Comparison of ENCODE assay signal across 20 cellular contexts in the genomic region with DNA sequence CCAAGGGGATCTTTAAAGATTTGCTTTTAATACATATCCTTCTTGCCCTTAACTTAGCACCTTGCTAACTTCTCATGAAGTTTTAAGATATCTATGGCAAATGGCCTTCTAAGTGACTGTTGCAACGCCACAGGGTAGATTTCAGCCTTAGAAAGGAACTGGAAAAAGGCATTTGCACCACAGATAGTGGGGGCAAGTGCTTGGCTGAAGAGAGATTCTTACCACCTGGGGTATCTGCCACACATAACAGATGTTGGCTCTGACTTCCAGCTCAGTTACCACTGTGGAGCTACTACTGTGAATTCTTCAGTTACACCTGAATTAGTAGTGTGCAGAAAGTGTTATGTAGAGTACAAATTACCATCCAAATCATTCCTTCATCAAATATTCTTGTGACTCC.
DNase-seq lines count a peak whose midpoint lies in the region; ATAC-seq, FAIRE-seq and TF ChIP-seq lines count a peak whose summit lies in the region.
"Had no signal": no experiment of that assay in that cellular context is flagged by ENCODE, and none has a peak within 500 bp of the region (broad histone marks: within the 10 kb centered on the region; RNA-seq: fewer than 3 reads in every experiment).

No MANE protein-coding gene starts in this region.

- H3K4me2 ChIP-seq in H1 (ENCODE audit: insufficient read depth in 1 of 2, low read depth in 2 of 2, low read length in 2 of 2) (peak overlapping the region; percentile 1 to 19; a peak in 2 of 4 replicates), mesendoderm (ENCODE audit: low read length) (no peak overlapping the region)
- H3K4me2 ChIP-seq: BLaER1 had no signal

- H3K36me3 ChIP-seq in HUES48 (ENCODE audit: control insufficient read depth, insufficient read depth, low read length) (no peaks in the 10 kb centered on the region), H1 (ENCODE audit: control insufficient read depth in 2 of 4, insufficient read depth in 4 of 4, low read length in 3 of 4) (no peaks in the 10 kb centered on the region), mesendoderm (ENCODE audit: control insufficient read depth, insufficient read depth, low read length) (no peaks in the 10 kb centered on the region)
- H3K36me3 ChIP-seq: BLaER1 had no signal

- H3K56ac ChIP-seq in H1 (replicated peaks; ENCODE audit: insufficient read length, low read depth, low read length) (no peak overlapping the region), mesendoderm (ENCODE audit: low read length) (no peak overlapping the region)

- H3K23ac ChIP-seq in H1 (ENCODE audit: insufficient read length) (no peak overlapping the region), mesendoderm (ENCODE audit: low read length) (no peak overlapping the region)

- H4K5ac ChIP-seq in H1 (ENCODE audit: insufficient read length, low read depth, low read length) (no peak overlapping the region), mesendoderm (ENCODE audit: low read length) (no peak overlapping the region)

- H2BK12ac ChIP-seq in H1 (ENCODE audit: low read depth, low read length) = no peak overlapping the region

- 53% methylated on average over 1 of the region's 1 CpG; no CpG with 5 or more reads in 1 of the 2 experiments for WGBS in H1 (ENCODE audit: extremely low coverage in 1 of 2, insufficient coverage in 1 of 2, insufficient read length in 1 of 2, insufficient replicate concordance in 2 of 2, low coverage in 1 of 2, low lambda C conversion rate in 2 of 2, missing lambda C conversion rate in 1 of 2), 2 experiments
- no CpG with 5 or more reads among the region's 1 CpG for WGBS in mesendoderm (ENCODE audit: extremely low coverage, insufficient coverage, low lambda C conversion rate)

- no peak for TF ChIP-seq EP300 in H1 (IDR thresholded peaks at IDR 0.05; ENCODE audit: borderline replicate concordance in 1 of 2, low read depth in 2 of 2, low read length in 2 of 2)

- no peak for TF ChIP-seq CTCF in H1 (IDR thresholded peaks at IDR 0.05; ENCODE audit: control extremely low read depth in 1 of 3, insufficient read depth in 1 of 3, low read depth in 1 of 3, low read length in 3 of 3)

- no peak overlapping the region for H2BK20ac ChIP-seq in H1 (ENCODE audit: low read length)

- H3K4me1 ChIP-seq in HUES48 (ENCODE audit: control insufficient read depth, insufficient read depth, low read length) (peaks cover 15% of the 10 kb centered on the region), H1 (replicated peaks in 1 of 4; ENCODE audit: control insufficient read depth in 3 of 4, insufficient read depth in 4 of 4, low read length in 3 of 4) (peaks cover 0 to 7% (median 3%) of the 10 kb centered on the region in 4 experiments; a peak in 2 of 7 replicates), mesendoderm (ENCODE audit: control insufficient read depth, low read depth, low read length) (no peaks in the 10 kb centered on the region)
- H3K4me1 ChIP-seq: Caco-2 had no signal

- H4K20me1 ChIP-seq in H1 (replicated peaks in 1 of 2; ENCODE audit: control insufficient read depth in 1 of 2, insufficient read depth in 2 of 2, low read length in 2 of 2) = no peaks in the 10 kb centered on the region
- H4K20me1 ChIP-seq: BLaER1 had no signal

- H3K9me3 ChIP-seq in HUES48 (ENCODE audit: control insufficient read depth, insufficient read depth, low read length) (no peaks in the 10 kb centered on the region), H1 (ENCODE audit: insufficient read depth in 2 of 2, low read depth in 1 of 2, low read length in 1 of 2) (no peaks in the 10 kb centered on the region)
- H3K9me3 ChIP-seq: BLaER1, Caco-2 had no signal

- no peak overlapping the region for H2AFZ ChIP-seq in H1 (ENCODE audit: low read length)

- TF ChIP-seq RAD21 in H1 (IDR thresholded peaks at IDR 0.05 in 1 of 2, conservative IDR thresholded peaks at IDR 0.05 in 1 of 2; ENCODE audit: low read depth in 2 of 2, low read length in 2 of 2) = no peak

- H3K18ac ChIP-seq in H1 (ENCODE audit: extremely low read depth, low read length) (no peak overlapping the region), mesendoderm (ENCODE audit: low read length) (no peak overlapping the region)

- H3K27me3 ChIP-seq in HUES48 (ENCODE audit: control insufficient read depth, insufficient read depth, low read length) = no peaks in the 10 kb centered on the region; the same call in 1 of the 2 replicates
- no peaks in the 10 kb centered on the region for H3K27me3 ChIP-seq in H1 (replicated peaks in 1 of 4; ENCODE audit: control insufficient read depth in 3 of 4, extremely low read depth in 1 of 4, insufficient read depth in 3 of 4, low read length in 3 of 4)
- no peaks in the 10 kb centered on the region for H3K27me3 ChIP-seq in mesendoderm (ENCODE audit: insufficient read depth, low read length, poor library complexity)
- H3K27me3 ChIP-seq: BLaER1 had no signal

- H3K14ac ChIP-seq in H1 (ENCODE audit: insufficient read length) = no peak overlapping the region

- H3K79me2 ChIP-seq in H1 (ENCODE audit: control insufficient read depth in 1 of 2, insufficient read depth in 2 of 2, low read length in 2 of 2) = no peaks in the 10 kb centered on the region
- H3K79me2 ChIP-seq in mesendoderm (ENCODE audit: control insufficient read depth, insufficient read depth, low read length) = no peaks in the 10 kb centered on the region

- no peak overlapping the region for H3K9ac ChIP-seq in HUES48 (ENCODE audit: low read depth, low read length)
- H3K9ac ChIP-seq in H1 (replicated peaks in 1 of 4; ENCODE audit: extremely low read depth in 1 of 4, low read depth in 3 of 4, low read length in 3 of 4) = no peak overlapping the region
- H3K9ac ChIP-seq in mesendoderm (ENCODE audit: low read length) = no peak overlapping the region
- H3K9ac ChIP-seq: BLaER1 had no signal

- peak overlapping the region; percentile 53 for H3K27ac ChIP-seq in HUES48 (ENCODE audit: low read depth, low read length)
- H3K27ac ChIP-seq in H1 (ENCODE audit: low read depth, low read length) = no peak overlapping the region
- H3K27ac ChIP-seq in mesendoderm (ENCODE audit: low read depth, low read length) = no peak overlapping the region
- H3K27ac ChIP-seq: BLaER1, C4-2B had no signal

- peak; percentile 57 for FAIRE-seq in GM12891 (lab: Jason Lieb, UNC)
- FAIRE-seq in H1 (lab: Jason Lieb, UNC) = peak; percentile 90
- FAIRE-seq: A204.1, GM12878 had no signal

- H3K4me3 ChIP-seq in HUES48 (ENCODE audit: low read depth, low read length) (no peak overlapping the region), H1 (ENCODE audit: extremely low read depth in 1 of 4, insufficient read depth in 2 of 4, low read depth in 3 of 4, low read length in 4 of 4) (no peak overlapping the region), mesendoderm (ENCODE audit: low read length) (no peak overlapping the region)
- H3K4me3 ChIP-seq: BLaER1, GM12878 had no signal

- no peak overlapping the region for H3K4ac ChIP-seq in H1 (replicated peaks; ENCODE audit: insufficient read length, low read depth, low read length)
- no peak overlapping the region for H3K4ac ChIP-seq in mesendoderm (ENCODE audit: low read depth, low read length)

- H3K23me2 ChIP-seq in H1 (ENCODE audit: low read depth, low read length) = no peaks in the 10 kb centered on the region

- CTCF ChIA-PET in H1 (lab: Charles Lee; ENCODE audit: partially characterized antibody) = no interaction called here

- H2AK5ac ChIP-seq in H1 (ENCODE audit: low read depth, low read length) = no peak overlapping the region
- H2AK5ac ChIP-seq in mesendoderm (ENCODE audit: low read length) = no peak overlapping the region

- H4K91ac ChIP-seq in H1 (replicated peaks; ENCODE audit: insufficient read length, low read length) = no peak overlapping the region

- H2BK5ac ChIP-seq in H1 (ENCODE audit: low read depth, low read length) (no peak overlapping the region), mesendoderm (ENCODE audit: low read length) (no peak overlapping the region)

- DNase-seq in GM12891 (ENCODE audit: insufficient read length, low spot score) (no peak), H1 (ENCODE audit: low read depth in 1 of 2, low spot score in 2 of 2) (no peak), mesendoderm (peak; percentile 67)
- DNase-seq in activated CD4-positive, CD25-positive, alpha-beta regulatory T cell (lab: John Stamatoyannopoulos, UW) = no peak
- DNase-seq in activated CD8-positive, alpha-beta memory T cell treated with anti-CD3 and anti-CD28 coated beads, Interleukin-2, amount 50 U/mL, for 4 hours = no peak
- DNase-seq: Caco-2; CD4-positive, CD25-positive, alpha-beta regulatory T cell; CD8-positive, alpha-beta T cell; DMS 273 treated with DMSO at 0.1 percent for 48 hours; DMS79; EL; GDM1; HCEC 1CT had no signal

- POLR2A ChIA-PET in H1 (lab: Charles Lee; ENCODE audit: partially characterized antibody) = no interaction called here

- ATAC-seq in HG02852 (IDR thresholded peaks at IDR 0.05; ENCODE audit: unreplicated experiment) (no peak), GM21529 (IDR thresholded peaks at IDR 0.05; ENCODE audit: unreplicated experiment) (no peak)
- ATAC-seq: CD8-positive, alpha-beta T cell; GM12878 had no signal

- H2BK15ac ChIP-seq in H1 (ENCODE audit: low read length) (no peak overlapping the region), mesendoderm (replicated peaks; ENCODE audit: low read depth) (no peak overlapping the region)

- H2BK120ac ChIP-seq in H1 (replicated peaks; ENCODE audit: low read depth, low read length) (no peak overlapping the region), mesendoderm (ENCODE audit: low read depth, low read length) (no peak overlapping the region)

- H4K8ac ChIP-seq in H1 (ENCODE audit: extremely low read depth, insufficient read depth, low read length) = no peak overlapping the region
- no peak overlapping the region for H4K8ac ChIP-seq in mesendoderm (ENCODE audit: low read depth, low read length)

- TF ChIP-seq POLR2A in GM12891 (IDR thresholded peaks at IDR 0.05; ENCODE audit: low read depth, low read length) (no peak), H1 (IDR thresholded peaks at IDR 0.05; ENCODE audit: control extremely low read depth in 1 of 2, low read depth in 2 of 2, low read length in 2 of 2) (no peak)

- H3K79me1 ChIP-seq in H1 (ENCODE audit: low read depth, low read length) = no peaks in the 10 kb centered on the region
- H3K79me1 ChIP-seq in mesendoderm (ENCODE audit: low read length) = no peaks in the 10 kb centered on the region

TF ChIP-seq in GM12891, 5 proteins besides CTCF, POLR2A, EP300 and RAD21:
- TF ChIP-seq SPI1 (IDR thresholded peaks at IDR 0.05; ENCODE audit: low read depth, low read length) (no peak), POU2F2 (IDR thresholded peaks at IDR 0.05; ENCODE audit: low read depth, low read length) (no peak), POLR2AphosphoS5 (IDR thresholded peaks at IDR 0.05; ENCODE audit: low read depth, low read length) (no peak), PAX5 (IDR thresholded peaks at IDR 0.05; ENCODE audit: insufficient read depth, low read length, severe bottlenecking) (no peak), TAF1 (IDR thresholded peaks at IDR 0.05; ENCODE audit: low read depth, low read length) (no peak)
TF ChIP-seq in GM12891: peak in this region for 0.

TF ChIP-seq in H1, 55 proteins besides CTCF, POLR2A, EP300 and RAD21 (continues in another document):
- TF ChIP-seq TCF12 (IDR thresholded peaks at IDR 0.05; ENCODE audit: low read depth, low read length) (0 out of 2 replicates have a peak, but pooled peaks have one; percentile 36), KDM1A (IDR thresholded peaks at IDR 0.05; ENCODE audit: borderline replicate concordance, low read length) (no peak)
- TF ChIP-seq, protein P1, sequence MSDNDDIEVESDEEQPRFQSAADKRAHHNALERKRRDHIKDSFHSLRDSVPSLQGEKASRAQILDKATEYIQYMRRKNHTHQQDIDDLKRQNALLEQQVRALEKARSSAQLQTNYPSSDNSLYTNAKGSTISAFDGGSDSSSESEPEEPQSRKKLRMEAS (IDR thresholded peaks at IDR 0.05) = no peak
